1 cellular context compared by ENCODE assay signal in the genomic region with DNA sequence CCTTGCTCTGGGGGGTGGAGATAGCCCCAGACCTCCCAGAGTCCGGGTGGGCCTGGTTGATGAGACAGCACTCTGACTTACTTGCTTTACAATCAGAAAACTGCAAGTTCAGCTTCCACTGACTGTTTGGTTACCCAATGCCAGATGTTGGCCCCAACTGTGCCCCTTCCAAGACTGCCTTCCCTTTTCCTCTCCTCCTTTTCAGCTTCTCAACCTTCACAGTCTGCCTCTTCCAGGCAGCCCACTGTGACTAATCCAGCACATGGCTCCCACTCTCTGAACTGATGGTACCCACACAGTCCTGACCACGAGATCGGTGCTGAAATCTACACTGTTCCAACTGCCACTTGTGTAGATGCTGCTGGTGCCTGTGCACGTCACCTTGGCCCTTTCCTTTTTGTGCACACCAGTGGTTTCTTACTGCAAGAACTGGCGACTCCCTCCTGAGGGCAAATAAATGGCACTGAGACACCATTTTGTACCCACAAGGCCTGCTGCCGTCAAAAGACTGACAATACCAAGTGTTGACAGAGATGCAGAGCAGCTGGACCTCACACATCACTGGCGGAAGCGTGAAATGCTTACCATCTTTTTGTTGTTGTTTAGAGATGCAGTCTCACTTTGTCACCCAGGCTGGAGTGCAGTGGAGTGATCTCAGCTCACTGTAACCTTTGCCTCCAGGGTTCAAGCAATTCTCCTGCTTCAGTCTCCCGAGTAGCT.
TF ChIP-seq lines count a peak whose summit lies in the region.

No MANE protein-coding gene starts in this region.

TF ChIP-seq in WTC11, 78 proteins besides CTCF, POLR2A, EP300 and RAD21:
- TF ChIP-seq GTF2I (CRISPR knock-in tag; conservative IDR thresholded peaks at IDR 0.05): no peak
- TF ChIP-seq, protein P1, sequence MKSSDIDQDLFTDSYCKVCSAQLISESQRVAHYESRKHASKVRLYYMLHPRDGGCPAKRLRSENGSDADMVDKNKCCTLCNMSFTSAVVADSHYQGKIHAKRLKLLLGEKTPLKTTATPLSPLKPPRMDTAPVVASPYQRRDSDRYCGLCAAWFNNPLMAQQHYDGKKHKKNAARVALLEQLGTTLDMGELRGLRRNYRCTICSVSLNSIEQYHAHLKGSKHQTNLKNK (CRISPR knock-in tag; IDR thresholded peaks at IDR 0.05): no peak
- TF ChIP-seq ZNF138 (CRISPR knock-in tag; conservative IDR thresholded peaks at IDR 0.05): no peak
- TF ChIP-seq, protein P2, sequence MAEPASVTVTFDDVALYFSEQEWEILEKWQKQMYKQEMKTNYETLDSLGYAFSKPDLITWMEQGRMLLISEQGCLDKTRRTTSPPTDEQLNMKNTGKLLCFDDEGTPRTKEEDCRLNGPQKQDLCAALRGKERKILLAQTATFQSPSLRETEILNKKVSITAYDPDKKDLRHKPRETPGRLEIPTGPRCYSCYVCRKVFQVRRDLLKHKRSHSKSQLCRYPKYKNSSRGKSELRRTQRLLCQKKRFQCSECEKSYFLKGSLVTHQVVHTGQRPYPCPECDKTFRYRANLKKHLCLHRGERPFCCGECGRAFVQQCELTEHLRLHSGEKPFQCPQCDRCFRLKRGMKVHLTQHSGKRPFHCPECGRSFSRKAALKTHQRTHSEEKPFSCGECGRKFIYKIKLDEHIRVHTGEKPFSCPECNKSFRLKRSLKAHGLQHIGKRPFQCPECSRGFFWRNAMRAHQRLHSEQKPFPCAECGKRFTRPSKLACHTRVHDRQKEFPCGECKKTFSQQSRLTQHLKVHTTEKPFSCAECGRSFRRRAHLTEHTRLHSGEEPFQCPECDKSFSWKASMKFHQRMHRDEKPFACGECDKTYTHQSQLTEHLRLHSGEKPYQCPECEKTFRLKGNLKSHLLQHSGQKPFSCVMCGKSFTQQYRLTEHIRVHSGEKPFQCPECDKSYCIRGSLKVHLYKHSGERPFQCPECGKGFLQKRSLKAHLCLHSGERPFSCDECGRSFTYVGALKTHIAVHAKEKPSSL (CRISPR knock-in tag; conservative IDR thresholded peaks at IDR 0.05): no peak
- no peak for TF ChIP-seq TEAD4 (CRISPR knock-in tag; IDR thresholded peaks at IDR 0.05)
- TF ChIP-seq GABPB1 (CRISPR knock-in tag; IDR thresholded peaks at IDR 0.05): no peak
- TF ChIP-seq, protein P3, sequence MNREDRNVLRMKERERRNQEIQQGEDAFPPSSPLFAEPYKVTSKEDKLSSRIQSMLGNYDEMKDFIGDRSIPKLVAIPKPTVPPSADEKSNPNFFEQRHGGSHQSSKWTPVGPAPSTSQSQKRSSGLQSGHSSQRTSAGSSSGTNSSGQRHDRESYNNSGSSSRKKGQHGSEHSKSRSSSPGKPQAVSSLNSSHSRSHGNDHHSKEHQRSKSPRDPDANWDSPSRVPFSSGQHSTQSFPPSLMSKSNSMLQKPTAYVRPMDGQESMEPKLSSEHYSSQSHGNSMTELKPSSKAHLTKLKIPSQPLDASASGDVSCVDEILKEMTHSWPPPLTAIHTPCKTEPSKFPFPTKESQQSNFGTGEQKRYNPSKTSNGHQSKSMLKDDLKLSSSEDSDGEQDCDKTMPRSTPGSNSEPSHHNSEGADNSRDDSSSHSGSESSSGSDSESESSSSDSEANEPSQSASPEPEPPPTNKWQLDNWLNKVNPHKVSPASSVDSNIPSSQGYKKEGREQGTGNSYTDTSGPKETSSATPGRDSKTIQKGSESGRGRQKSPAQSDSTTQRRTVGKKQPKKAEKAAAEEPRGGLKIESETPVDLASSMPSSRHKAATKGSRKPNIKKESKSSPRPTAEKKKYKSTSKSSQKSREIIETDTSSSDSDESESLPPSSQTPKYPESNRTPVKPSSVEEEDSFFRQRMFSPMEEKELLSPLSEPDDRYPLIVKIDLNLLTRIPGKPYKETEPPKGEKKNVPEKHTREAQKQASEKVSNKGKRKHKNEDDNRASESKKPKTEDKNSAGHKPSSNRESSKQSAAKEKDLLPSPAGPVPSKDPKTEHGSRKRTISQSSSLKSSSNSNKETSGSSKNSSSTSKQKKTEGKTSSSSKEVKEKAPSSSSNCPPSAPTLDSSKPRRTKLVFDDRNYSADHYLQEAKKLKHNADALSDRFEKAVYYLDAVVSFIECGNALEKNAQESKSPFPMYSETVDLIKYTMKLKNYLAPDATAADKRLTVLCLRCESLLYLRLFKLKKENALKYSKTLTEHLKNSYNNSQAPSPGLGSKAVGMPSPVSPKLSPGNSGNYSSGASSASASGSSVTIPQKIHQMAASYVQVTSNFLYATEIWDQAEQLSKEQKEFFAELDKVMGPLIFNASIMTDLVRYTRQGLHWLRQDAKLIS (CRISPR knock-in tag; IDR thresholded peaks at IDR 0.05; ENCODE audit: borderline replicate concordance): no peak
- TF ChIP-seq NFYB (CRISPR knock-in tag; conservative IDR thresholded peaks at IDR 0.05; ENCODE audit: low read depth): no peak
- TF ChIP-seq, protein P4, sequence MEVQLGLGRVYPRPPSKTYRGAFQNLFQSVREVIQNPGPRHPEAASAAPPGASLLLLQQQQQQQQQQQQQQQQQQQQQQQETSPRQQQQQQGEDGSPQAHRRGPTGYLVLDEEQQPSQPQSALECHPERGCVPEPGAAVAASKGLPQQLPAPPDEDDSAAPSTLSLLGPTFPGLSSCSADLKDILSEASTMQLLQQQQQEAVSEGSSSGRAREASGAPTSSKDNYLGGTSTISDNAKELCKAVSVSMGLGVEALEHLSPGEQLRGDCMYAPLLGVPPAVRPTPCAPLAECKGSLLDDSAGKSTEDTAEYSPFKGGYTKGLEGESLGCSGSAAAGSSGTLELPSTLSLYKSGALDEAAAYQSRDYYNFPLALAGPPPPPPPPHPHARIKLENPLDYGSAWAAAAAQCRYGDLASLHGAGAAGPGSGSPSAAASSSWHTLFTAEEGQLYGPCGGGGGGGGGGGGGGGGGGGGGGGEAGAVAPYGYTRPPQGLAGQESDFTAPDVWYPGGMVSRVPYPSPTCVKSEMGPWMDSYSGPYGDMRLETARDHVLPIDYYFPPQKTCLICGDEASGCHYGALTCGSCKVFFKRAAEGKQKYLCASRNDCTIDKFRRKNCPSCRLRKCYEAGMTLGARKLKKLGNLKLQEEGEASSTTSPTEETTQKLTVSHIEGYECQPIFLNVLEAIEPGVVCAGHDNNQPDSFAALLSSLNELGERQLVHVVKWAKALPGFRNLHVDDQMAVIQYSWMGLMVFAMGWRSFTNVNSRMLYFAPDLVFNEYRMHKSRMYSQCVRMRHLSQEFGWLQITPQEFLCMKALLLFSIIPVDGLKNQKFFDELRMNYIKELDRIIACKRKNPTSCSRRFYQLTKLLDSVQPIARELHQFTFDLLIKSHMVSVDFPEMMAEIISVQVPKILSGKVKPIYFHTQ (CRISPR knock-in tag; IDR thresholded peaks at IDR 0.05): no peak
- no peak for TF ChIP-seq NR3C1 (CRISPR knock-in tag; conservative IDR thresholded peaks at IDR 0.05; ENCODE audit: low read depth)
- TF ChIP-seq JAZF1 (CRISPR knock-in tag; IDR thresholded peaks at IDR 0.05): no peak
- TF ChIP-seq CREB1 (CRISPR knock-in tag; IDR thresholded peaks at IDR 0.05): no peak
- no peak for TF ChIP-seq TCF7 (CRISPR knock-in tag; IDR thresholded peaks at IDR 0.05; ENCODE audit: low read depth)
- TF ChIP-seq IRF2 (CRISPR knock-in tag; IDR thresholded peaks at IDR 0.05; ENCODE audit: borderline replicate concordance, low read depth): no peak
